9 cellular contexts compared by ENCODE assay signal in genomic region chr6:150142657-150143501, GRCh38. TPM values are rescaled to one million over a fixed set of nuclear protein-coding genes. Genes with fewer than 3 reads are reported as not detected.
DNase-seq lines count a peak whose midpoint lies in the region; ATAC-seq and TF ChIP-seq lines count a peak whose summit lies in the region.
"Had no signal": no experiment of that assay in that cellular context is flagged by ENCODE, and none has a peak within 500 bp of the region (broad histone marks: within the 10 kb centered on the region; RNA-seq: fewer than 3 reads in every experiment).

PPP1R14C (plus strand) TSS chr6:150143044; CDS start chr6:150143193, 149 bp downstream.

- peaks cover 2% of the 10 kb centered on the region for H3K9me3 Mint-ChIP-seq in activated T-cell treated with anti-CD3 and anti-CD28 coated beads, Interleukin-2, amount 50 U/mL, for 4 hours
- H3K9me3 Mint-ChIP-seq in glutamatergic neuron (ENCODE audit: unreplicated experiment), result peaks cover 8% of the 10 kb centered on the region
- no peaks in the 10 kb centered on the region for H3K9me3 Mint-ChIP-seq in osteocyte (ENCODE audit: unreplicated experiment)

- no peaks in the 10 kb centered on the region for H3K36me3 Mint-ChIP-seq in activated T-cell treated with anti-CD3 and anti-CD28 coated beads, Interleukin-2, amount 50 U/mL, for 4 hours (ENCODE audit: insufficient read depth)
- H3K36me3 Mint-ChIP-seq in glutamatergic neuron (ENCODE audit: unreplicated experiment) (no peaks in the 10 kb centered on the region), osteocyte (ENCODE audit: unreplicated experiment) (no peaks in the 10 kb centered on the region)

- peaks cover 18% of the 10 kb centered on the region for H3K4me1 Mint-ChIP-seq in activated T-cell treated with anti-CD3 and anti-CD28 coated beads, Interleukin-2, amount 50 U/mL, for 4 hours (ENCODE audit: low read depth)
- H3K4me1 Mint-ChIP-seq in glutamatergic neuron (ENCODE audit: low read depth, unreplicated experiment), result peaks cover 6% of the 10 kb centered on the region
- peaks cover 12% of the 10 kb centered on the region for H3K4me1 Mint-ChIP-seq in osteocyte (ENCODE audit: unreplicated experiment)

- ATAC-seq in activated T-cell treated with anti-CD3 and anti-CD28 coated beads, Interleukin-2, amount 50 U/mL, for 4 hours, result peak; percentile 69 to 71
- no peak for ATAC-seq in HG03520 (IDR thresholded peaks at IDR 0.05; ENCODE audit: unreplicated experiment)
- no peak for ATAC-seq in HG03108 (IDR thresholded peaks at IDR 0.05; ENCODE audit: unreplicated experiment)

- H3K27ac Mint-ChIP-seq in glutamatergic neuron (ENCODE audit: unreplicated experiment), result peak within 1 kb of the TSS; percentile 15
- no peak within 1 kb of the TSS for H3K27ac Mint-ChIP-seq in osteocyte (ENCODE audit: unreplicated experiment)

- H3K4me3 Mint-ChIP-seq in activated T-cell treated with anti-CD3 and anti-CD28 coated beads, Interleukin-2, amount 50 U/mL, for 4 hours, result peak within 1 kb of the TSS; percentile 58
- peak within 1 kb of the TSS; percentile 87 for H3K4me3 Mint-ChIP-seq in glutamatergic neuron (ENCODE audit: unreplicated experiment)
- H3K4me3 Mint-ChIP-seq in osteocyte (ENCODE audit: unreplicated experiment), result peak within 1 kb of the TSS; percentile 70

- peak; percentile 8 for DNase-seq in DMS 273 treated with DMSO at 0.1 percent for 48 hours (lab: John Stamatoyannopoulos, UW)
- DNase-seq in MV-4-11 (lab: John Stamatoyannopoulos, UW), result peak; percentile 14
- DNase-seq in activated T-cell treated with anti-CD3 and anti-CD28 coated beads, Interleukin-2, amount 50 U/mL, for 4 hours, result no peak
- peak; percentile 70 for DNase-seq in glutamatergic neuron
- DNase-seq in osteocyte (ENCODE audit: extremely low spot score, unreplicated experiment), result no peak
- no peak for DNase-seq in activated CD4-positive, CD25-positive, alpha-beta regulatory T cell treated with anti-CD3 and anti-CD28 coated beads, Interleukin-2, amount 50 U/mL, for 72 hours

- H3K27me3 Mint-ChIP-seq in activated T-cell treated with anti-CD3 and anti-CD28 coated beads, Interleukin-2, amount 50 U/mL, for 4 hours (ENCODE audit: low read depth), result peaks cover 71% of the 10 kb centered on the region
- H3K27me3 Mint-ChIP-seq in glutamatergic neuron (ENCODE audit: unreplicated experiment) (peaks cover 15% of the 10 kb centered on the region), osteocyte (ENCODE audit: unreplicated experiment) (peaks cover 78% of the 10 kb centered on the region)

- TF ChIP-seq CTCF in glutamatergic neuron (IDR thresholded peaks at IDR 0.05; ENCODE audit: partially characterized antibody, unreplicated experiment) (no peak), osteocyte (IDR thresholded peaks at IDR 0.05) (no peak)

RNA-seq across cellular contexts. Expression of gene PPP1R14C, which starts in this region (rescaled TPM):
- total RNA-seq in activated T-cell treated with anti-CD3 and anti-CD28 coated beads, Interleukin-2, amount 50 U/mL, for 4 hours, result under 1 TPM in 2 of 3 donors, not detected in 1; 0.18 to 0.52 TPM
- 4.1 TPM for total RNA-seq in glutamatergic neuron (ENCODE audit: unreplicated experiment)
- 0.46 and 0.60 TPM in 2 replicates for total RNA-seq in osteocyte
- total RNA-seq: M059J had no signal

Comparison
In these comparisons a context has a peak if more than half of its experiments do, and no peak if none do; other contexts are left out.
1. Peak in ATAC-seq in activated T-cell treated with anti-CD3 and anti-CD28 coated beads, Interleukin-2, amount 50 U/mL, for 4 hours; RNA of the gene not detected or under 1 TPM.
2. DNase-seq: peak in DMS 273 treated with DMSO at 0.1 percent for 48 hours (single experiment), MV-4-11 (single experiment) and glutamatergic neuron (single experiment); none in activated T-cell treated with anti-CD3 and anti-CD28 coated beads, Interleukin-2, amount 50 U/mL, for 4 hours (single experiment), osteocyte (single experiment) and activated CD4-positive, CD25-positive, alpha-beta regulatory T cell treated with anti-CD3 and anti-CD28 coated beads, Interleukin-2, amount 50 U/mL, for 72 hours (single experiment).
3. Peak in every context shown above with its lines, with median percentiles within 50 percentile points of each other: H3K4me3 Mint-ChIP-seq.